13 cellular contexts compared by ENCODE assay signal in genomic region chr3:47909607-47910006, GRCh38.
"Had no signal": no experiment of that assay in that cellular context is flagged by ENCODE, and none has a peak within 500 bp of the region (broad histone marks: within the 10 kb centered on the region; RNA-seq: fewer than 3 reads in every experiment).

No MANE protein-coding gene starts in this region.

- H3K4me3 ChIP-seq: dorsolateral prefrontal cortex, lower lobe of right lung, testis had no signal

- ATAC-seq: foreskin keratinocyte; lower lobe of right lung; naive thymus-derived CD4-positive, alpha-beta T cell; stimulated activated naive CD8-positive, alpha-beta T cell treated with anti-CD3 and anti-CD28 coated beads, Interleukin-15, amount 100 ng/mL, for 72 hours had no signal

- H3K9me3 ChIP-seq: lower lobe of right lung, testis had no signal

- H3K4me1 ChIP-seq: lower lobe of right lung, testis had no signal

- H3K27ac ChIP-seq: brain microvascular endothelial cell, foreskin keratinocyte, lower lobe of right lung, testis had no signal

- H3K4me3 Mint-ChIP-seq: naive thymus-derived CD4-positive, alpha-beta T cell; stimulated activated naive CD8-positive, alpha-beta T cell treated with anti-CD3 and anti-CD28 coated beads, Interleukin-15, amount 100 ng/mL, for 72 hours had no signal

- DNase-seq: activated CD4-positive, alpha-beta T cell treated with anti-CD3 and anti-CD28 coated beads, Interleukin-2, amount 50 U/mL, for 1 hour; activated naive CD4-positive, alpha-beta T cell treated with anti-CD3 and anti-CD28 coated beads, Interleukin-2, amount 50 U/mL, for 16 hours; activated T-cell treated with anti-CD3 and anti-CD28 coated beads for 4 hours; brain microvascular endothelial cell; dorsolateral prefrontal cortex; foreskin keratinocyte; islet precursor cell; lower lobe of right lung; naive thymus-derived CD4-positive, alpha-beta T cell; stimulated activated CD4-positive, alpha-beta T cell treated with anti-CD3 and anti-CD28 coated beads, Interleukin-4, amount 100 ng/mL, for 1 hour; stimulated activated CD8-positive, alpha-beta memory T cell treated with anti-CD3 and anti-CD28 coated beads, Interleukin-4, amount 100 ng/mL, for 48 hours; stimulated activated naive CD8-positive, alpha-beta T cell treated with anti-CD3 and anti-CD28 coated beads, Interleukin-15, amount 100 ng/mL, for 72 hours; testis had no signal

- H3K27me3 Mint-ChIP-seq: naive thymus-derived CD4-positive, alpha-beta T cell; stimulated activated naive CD8-positive, alpha-beta T cell treated with anti-CD3 and anti-CD28 coated beads, Interleukin-15, amount 100 ng/mL, for 72 hours had no signal

- H3K27me3 ChIP-seq: brain microvascular endothelial cell, dorsolateral prefrontal cortex, foreskin keratinocyte, testis had no signal

- H3K9me3 Mint-ChIP-seq: naive thymus-derived CD4-positive, alpha-beta T cell; stimulated activated naive CD8-positive, alpha-beta T cell treated with anti-CD3 and anti-CD28 coated beads, Interleukin-15, amount 100 ng/mL, for 72 hours had no signal

- H3K27ac Mint-ChIP-seq: naive thymus-derived CD4-positive, alpha-beta T cell; stimulated activated naive CD8-positive, alpha-beta T cell treated with anti-CD3 and anti-CD28 coated beads, Interleukin-15, amount 100 ng/mL, for 72 hours had no signal
